1 cellular context compared by ENCODE assay signal in genomic region chr3:188259191-188259590, GRCh38.
TF ChIP-seq lines count a peak whose summit lies in the region.

No MANE protein-coding gene starts in this region.

TF ChIP-seq in A549, 52 proteins besides CTCF, POLR2A, EP300 and RAD21:
- TF ChIP-seq NR3C1 (IDR thresholded peaks at IDR 0.05), result no peak
- TF ChIP-seq HMGXB4 (CRISPR knock-in tag; IDR thresholded peaks at IDR 0.05; ENCODE audit: borderline replicate concordance), result no peak
- no peak for TF ChIP-seq JUNB (IDR thresholded peaks at IDR 0.05)
- TF ChIP-seq MAZ (IDR thresholded peaks at IDR 0.05; ENCODE audit: borderline replicate concordance, low read depth, low read length), result no peak
- TF ChIP-seq RCOR1 (IDR thresholded peaks at IDR 0.05; ENCODE audit: low read depth, low read length), result no peak
- TF ChIP-seq JUN (IDR thresholded peaks at IDR 0.05), result no peak
- TF ChIP-seq ATOH8 (CRISPR knock-in tag; IDR thresholded peaks at IDR 0.05; ENCODE audit: low read depth), result no peak
- no peak for TF ChIP-seq FOSL2 (IDR thresholded peaks at IDR 0.05)
- no peak for TF ChIP-seq FOSL2 (CRISPR knock-in tag; IDR thresholded peaks at IDR 0.05)
- no peak for TF ChIP-seq ZNF302 (CRISPR knock-in tag; IDR thresholded peaks at IDR 0.05)
- no peak for TF ChIP-seq HOXB5 (CRISPR knock-in tag; IDR thresholded peaks at IDR 0.05)
